24 cellular contexts compared by ENCODE assay signal in the genomic region with DNA sequence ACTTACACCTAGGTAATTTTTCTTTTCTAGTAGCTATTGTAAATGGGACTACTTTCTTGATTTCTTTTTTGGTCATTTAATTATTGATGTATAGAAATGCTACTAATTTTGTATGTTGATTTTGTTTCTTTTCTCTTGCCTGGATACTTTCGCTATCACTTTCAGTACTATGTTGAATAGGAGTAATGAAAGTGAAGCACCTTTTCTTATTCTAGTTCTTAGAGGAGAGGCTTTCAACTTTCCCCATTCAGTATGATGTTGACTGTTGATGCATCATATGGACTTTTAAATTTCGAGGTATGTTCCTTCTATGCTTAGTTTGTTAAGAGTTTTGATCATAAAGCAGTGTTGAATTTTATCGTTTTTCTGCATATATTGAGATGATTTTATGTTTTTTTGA.
A peak's percentile ranks its signal among the peaks of the same experiment; 100 is the strongest.
DNase-seq lines count a peak whose midpoint lies in the region; ATAC-seq, FAIRE-seq and TF ChIP-seq lines count a peak whose summit lies in the region.
"Had no signal": no experiment of that assay in that cellular context is flagged by ENCODE, and none has a peak within 500 bp of the region (broad histone marks: within the 10 kb centered on the region; RNA-seq: fewer than 3 reads in every experiment).

No MANE protein-coding gene starts in this region.

- no peaks in the 10 kb centered on the region for H3K27me3 Mint-ChIP-seq in CD8-positive, alpha-beta memory T cell
- H3K27me3 Mint-ChIP-seq: CD4-positive, CD25-positive, alpha-beta regulatory T cell had no signal

- no peak overlapping the region for H3K4me2 ChIP-seq in GM12878 (ENCODE audit: control insufficient read depth, insufficient read depth)
- H3K4me2 ChIP-seq: BLaER1 had no signal

- H3K9me3 ChIP-seq in GM12878 (replicated peaks; ENCODE audit: control insufficient read depth, insufficient read depth, low read length) (no peaks in the 10 kb centered on the region), testis (no peaks in the 10 kb centered on the region)
- H3K9me3 ChIP-seq in CD8-positive, alpha-beta memory T cell (ENCODE audit: low read length), result no peaks in the 10 kb centered on the region
- H3K9me3 ChIP-seq: BLaER1, Peyer's patch had no signal

- POLR2A ChIA-PET in GM12878 (lab: Charles Lee), result no interaction called here
- POLR2A ChIA-PET in CD8-positive, alpha-beta memory T cell (lab: Charles Lee), result no interaction called here

- DNase-seq in GM12878 (ENCODE audit: low read depth, low spot score) (no peak), RPMI8226 (no peak), ureter (ENCODE audit: low spot score) (no peak), testis (no peak)
- no peak for DNase-seq in CD8-positive, alpha-beta memory T cell
- DNase-seq: ACHN; CD4-positive, CD25-positive, alpha-beta regulatory T cell; NCI-H1048; NCI-H1417; NCI-H1694; NCI-H2029 treated with DMSO at 0.1 percent for 48 hours; NCI-H446 treated with DMSO at 0.1 percent for 48 hours; NCI-H526; Peyer's patch; SIG-M5 had no signal

- H3K4me1 ChIP-seq in GM12878 (ENCODE audit: control insufficient read depth, insufficient read depth, low read length) (no peaks in the 10 kb centered on the region), testis (no peaks in the 10 kb centered on the region)
- H3K4me1 ChIP-seq in CD8-positive, alpha-beta memory T cell (ENCODE audit: insufficient read depth, low read length), result no peaks in the 10 kb centered on the region
- H3K4me1 ChIP-seq: Peyer's patch had no signal

- no peak for TF ChIP-seq EP300 in GM12878 (IDR thresholded peaks at IDR 0.05; ENCODE audit: borderline replicate concordance in 1 of 2, control insufficient read depth in 1 of 2, low read depth in 2 of 2, low read length in 2 of 2)

- no peaks in the 10 kb centered on the region for H3K36me3 Mint-ChIP-seq in CD8-positive, alpha-beta memory T cell
- H3K36me3 Mint-ChIP-seq: CD4-positive, CD25-positive, alpha-beta regulatory T cell had no signal

- WGBS in GM12878 (ENCODE audit: insufficient coverage, insufficient replicate concordance, low lambda C conversion rate, missing lambda C conversion rate), result 3% methylated on average over 3 of the region's 3 CpGs
- 73 to 76% methylated on average over 3 of the region's 3 CpGs for WGBS in testis, 2 donors

- H3K4me1 Mint-ChIP-seq in CD8-positive, alpha-beta memory T cell, result no peaks in the 10 kb centered on the region
- H3K4me1 Mint-ChIP-seq: CD4-positive, CD25-positive, alpha-beta regulatory T cell had no signal

- in situ Hi-C loops in GM12878 (cut with MboI), result no loop called here

- H3K79me2 ChIP-seq in GM12878 (ENCODE audit: control insufficient read depth, insufficient read depth, low read length), result no peaks in the 10 kb centered on the region

- TF ChIP-seq CTCF in GM12878 (IDR thresholded peaks at IDR 0.05 in 2 of 3, conservative IDR thresholded peaks at IDR 0.05 in 1 of 3; ENCODE audit: control insufficient read depth in 2 of 3, extremely low read depth in 1 of 3, insufficient read depth in 1 of 3, low read depth in 3 of 3, low read length in 3 of 3) (no peak), testis (IDR thresholded peaks at IDR 0.05) (no peak)

- CTCF ChIA-PET in GM12878 (lab: Yijun Ruan, JAX), result no interaction called here
- CTCF ChIA-PET in CD8-positive, alpha-beta memory T cell (lab: Charles Lee), result no interaction called here

- ATAC-seq in GM18520 (IDR thresholded peaks at IDR 0.05; ENCODE audit: unreplicated experiment) (peak; percentile 48), HG02610 (IDR thresholded peaks at IDR 0.05; ENCODE audit: unreplicated experiment) (peak; percentile 95), HG03432 (IDR thresholded peaks at IDR 0.05; ENCODE audit: unreplicated experiment) (peak; percentile 81), GM12878 (peak; percentile 59)
- ATAC-seq: K562 had no signal

- SMC1A ChIA-PET in GM12878 (lab: Charles Lee; ENCODE audit: uncharacterized antibody, unreplicated experiment), result no interaction called here

- H3K4me3 ChIP-seq in GM12878 (no peak overlapping the region), testis (no peak overlapping the region)
- no peak overlapping the region for H3K4me3 ChIP-seq in CD8-positive, alpha-beta memory T cell (ENCODE audit: low read length)
- H3K4me3 ChIP-seq: BLaER1, K562, Peyer's patch, SK-N-MC had no signal

- H3K27ac ChIP-seq in GM12878 (ENCODE audit: control insufficient read depth, insufficient read depth) (no peak overlapping the region), testis (no peak overlapping the region)
- no peak overlapping the region for H3K27ac ChIP-seq in CD8-positive, alpha-beta memory T cell (ENCODE audit: low read depth, low read length)
- H3K27ac ChIP-seq: BLaER1, Peyer's patch, SK-N-MC had no signal

- RAD21 ChIA-PET in GM12878 (lab: Charles Lee; ENCODE audit: unreplicated experiment), result no interaction called here

- TF ChIP-seq RAD21 in GM12878 (IDR thresholded peaks at IDR 0.05; ENCODE audit: insufficient read depth, low read depth, low read length), result no peak

- FAIRE-seq in GM12878 (lab: Jason Lieb, UNC), result no peak
- FAIRE-seq: G401.6, GM19239, H54, K562 had no signal

- H3K9ac ChIP-seq in GM12878 (ENCODE audit: control insufficient read depth, insufficient read depth, low read length), result no peak overlapping the region
- H3K9ac ChIP-seq: BLaER1 had no signal

- no peak overlapping the region for H3K4me3 Mint-ChIP-seq in CD8-positive, alpha-beta memory T cell
- H3K4me3 Mint-ChIP-seq: CD4-positive, CD25-positive, alpha-beta regulatory T cell had no signal

- no peak for TF ChIP-seq POLR2A in GM12878 (IDR thresholded peaks at IDR 0.05; ENCODE audit: low read depth, low read length)
- TF ChIP-seq POLR2A in testis (IDR thresholded peaks at IDR 0.05), result no peak

- no peak overlapping the region for H3K27ac Mint-ChIP-seq in CD8-positive, alpha-beta memory T cell
- H3K27ac Mint-ChIP-seq: CD4-positive, CD25-positive, alpha-beta regulatory T cell had no signal

- H3K27me3 ChIP-seq in GM12878 (replicated peaks in 1 of 2; ENCODE audit: control insufficient read depth in 2 of 2, insufficient read depth in 2 of 2, low read length in 1 of 2) (no peaks in the 10 kb centered on the region), testis (no peaks in the 10 kb centered on the region)
- no peaks in the 10 kb centered on the region for H3K27me3 ChIP-seq in CD8-positive, alpha-beta memory T cell (ENCODE audit: insufficient read depth, low read length, poor library complexity, severe bottlenecking)
- H3K27me3 ChIP-seq: BLaER1, Peyer's patch had no signal

- H2AFZ ChIP-seq in GM12878 (ENCODE audit: control insufficient read depth, low read depth, low read length), result no peak overlapping the region

- H3K36me3 ChIP-seq in GM12878 (ENCODE audit: control insufficient read depth in 2 of 2, insufficient read depth in 2 of 2, low read length in 1 of 2) (no peaks in the 10 kb centered on the region), testis (ENCODE audit: low read depth, missing control alignments) (no peaks in the 10 kb centered on the region)
- H3K36me3 ChIP-seq in CD8-positive, alpha-beta memory T cell (ENCODE audit: insufficient read depth, low read length), result no peaks in the 10 kb centered on the region
- H3K36me3 ChIP-seq: BLaER1, Peyer's patch had no signal

- H3K9me3 Mint-ChIP-seq in CD8-positive, alpha-beta memory T cell, result peaks cover 3 to 39% (median 10%) of the 10 kb centered on the region in 5 donors

- H4K20me1 ChIP-seq in GM12878 (ENCODE audit: control insufficient read depth, insufficient read depth), result no peaks in the 10 kb centered on the region
- H4K20me1 ChIP-seq: BLaER1 had no signal

- BruUV-seq in GM12878 (replicated peaks; lab: Mats Ljungman, UMichigan), result no TSS peak

- intact Hi-C loops in GM12878 (cut with micrococcal nuclease; ENCODE audit: unreplicated experiment), result no loop called here
- intact Hi-C loops in testis (cut with DNase I; ENCODE audit: low total_unique reads), result no loop called here

TF ChIP-seq in GM12878, 131 proteins besides CTCF, POLR2A, EP300 and RAD21:
- no peak for TF ChIP-seq TCF7 (IDR thresholded peaks at IDR 0.05; ENCODE audit: borderline replicate concordance)
- TF ChIP-seq, protein P1, sequence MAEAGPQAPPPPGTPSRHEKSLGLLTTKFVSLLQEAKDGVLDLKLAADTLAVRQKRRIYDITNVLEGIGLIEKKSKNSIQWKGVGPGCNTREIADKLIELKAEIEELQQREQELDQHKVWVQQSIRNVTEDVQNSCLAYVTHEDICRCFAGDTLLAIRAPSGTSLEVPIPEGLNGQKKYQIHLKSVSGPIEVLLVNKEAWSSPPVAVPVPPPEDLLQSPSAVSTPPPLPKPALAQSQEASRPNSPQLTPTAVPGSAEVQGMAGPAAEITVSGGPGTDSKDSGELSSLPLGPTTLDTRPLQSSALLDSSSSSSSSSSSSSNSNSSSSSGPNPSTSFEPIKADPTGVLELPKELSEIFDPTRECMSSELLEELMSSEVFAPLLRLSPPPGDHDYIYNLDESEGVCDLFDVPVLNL (IDR thresholded peaks at IDR 0.05; ENCODE audit: low read depth, low read length), result no peak
